ENCODE assay signal across 9 cellular contexts in the genomic region with DNA sequence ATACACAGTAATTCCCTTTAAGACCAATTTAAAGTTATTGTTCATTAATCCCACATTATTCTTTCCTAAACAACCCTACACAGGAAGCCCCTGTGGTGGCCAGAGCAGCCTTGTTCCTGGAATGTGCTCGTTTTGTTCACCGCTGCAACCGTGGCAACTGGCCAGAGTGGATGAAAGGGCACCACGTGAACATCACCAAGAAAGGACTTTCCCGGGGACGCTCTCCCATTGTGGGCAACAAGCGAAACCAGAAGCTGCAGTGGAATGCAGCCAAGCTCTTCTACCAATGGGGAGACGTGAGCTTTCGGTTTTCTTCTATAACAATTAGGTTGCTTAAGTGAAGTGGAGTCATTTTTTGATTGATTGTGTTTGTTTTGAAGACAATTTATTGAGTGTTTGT.
DNase-seq lines count a peak whose midpoint lies in the region.
"Had no signal": no experiment of that assay in that cellular context is flagged by ENCODE, and none has a peak within 500 bp of the region (broad histone marks: within the 10 kb centered on the region; RNA-seq: fewer than 3 reads in every experiment).

No MANE protein-coding gene starts in this region.

- H3K9me3 Mint-ChIP-seq in activated T-helper 2 cell treated with anti-CD3 and anti-CD28 coated beads, Interferon-gamma antibody, Interleukin-2, Interleukin-4, amounts not matched to agents 10 μg/mL and 5 μg/mL and 100 μg/mL, durations not matched to agents 14 hours and 24 hours and 36 hours, result no peaks in the 10 kb centered on the region

- no peaks in the 10 kb centered on the region for H3K4me1 Mint-ChIP-seq in activated T-helper 2 cell treated with anti-CD3 and anti-CD28 coated beads, Interferon-gamma antibody, Interleukin-2, Interleukin-4, amounts not matched to agents 10 μg/mL and 5 μg/mL and 100 μg/mL, durations not matched to agents 14 hours and 24 hours and 36 hours (ENCODE audit: low read depth)

- H3K27ac Mint-ChIP-seq in activated T-helper 2 cell treated with anti-CD3 and anti-CD28 coated beads, Interferon-gamma antibody, Interleukin-2, Interleukin-4, amounts not matched to agents 10 μg/mL and 5 μg/mL and 100 μg/mL, durations not matched to agents 14 hours and 24 hours and 36 hours, result no peak overlapping the region

- H3K4me3 Mint-ChIP-seq in activated T-helper 2 cell treated with anti-CD3 and anti-CD28 coated beads, Interferon-gamma antibody, Interleukin-2, Interleukin-4, amounts not matched to agents 10 μg/mL and 5 μg/mL and 100 μg/mL, durations not matched to agents 14 hours and 24 hours and 36 hours (ENCODE audit: low read depth), result no peak overlapping the region

- intact Hi-C loops in activated T-helper 2 cell treated with anti-CD3 and anti-CD28 coated beads, Interferon-gamma antibody, Interleukin-2, Interleukin-4, amounts not matched to agents 10 μg/mL and 5 μg/mL and 100 μg/mL, durations not matched to agents 14 hours and 24 hours and 36 hours (cut with micrococcal nuclease), result no loop called here

- DNase-seq in COLO829 (ENCODE audit: low spot score) (peak; percentile 89), NCI-H2029 treated with DMSO at 0.1 percent for 48 hours (lab: John Stamatoyannopoulos, UW) (peak; percentile 94), cerebellar cortex (ENCODE audit: low spot score) (peak; percentile 5), kidney tubule cell (ENCODE audit: low spot score) (peak; percentile 70), DMS79 treated with DMSO at 0.1 percent for 48 hours (lab: John Stamatoyannopoulos, UW) (no peak), NCI-H345 treated with DMSO at 0.1 percent for 48 hours (lab: John Stamatoyannopoulos, UW; ENCODE audit: unreplicated experiment) (no peak)
- no peak for DNase-seq in effector CD4-positive, alpha-beta T cell
- DNase-seq in activated T-helper 2 cell treated with anti-CD3 and anti-CD28 coated beads, Interferon-gamma antibody, Interleukin-2, Interleukin-4, amounts not matched to agents 10 μg/mL and 5 μg/mL and 100 μg/mL, durations not matched to agents 14 hours and 24 hours and 36 hours (ENCODE audit: low spot score), result no peak
- DNase-seq: KBM-7 had no signal

- no peaks in the 10 kb centered on the region for H3K36me3 Mint-ChIP-seq in activated T-helper 2 cell treated with anti-CD3 and anti-CD28 coated beads, Interferon-gamma antibody, Interleukin-2, Interleukin-4, amounts not matched to agents 10 μg/mL and 5 μg/mL and 100 μg/mL, durations not matched to agents 14 hours and 24 hours and 36 hours (ENCODE audit: low read depth)

- no peaks in the 10 kb centered on the region for H3K27me3 Mint-ChIP-seq in activated T-helper 2 cell treated with anti-CD3 and anti-CD28 coated beads, Interferon-gamma antibody, Interleukin-2, Interleukin-4, amounts not matched to agents 10 μg/mL and 5 μg/mL and 100 μg/mL, durations not matched to agents 14 hours and 24 hours and 36 hours (ENCODE audit: low read depth)

Comparison
In these comparisons a context has a peak if more than half of its experiments do, and no peak if none do; other contexts are left out.
1. DNase-seq: peak in COLO829 (single experiment), NCI-H2029 treated with DMSO at 0.1 percent for 48 hours (single experiment), cerebellar cortex (single experiment) and kidney tubule cell (single experiment); none in DMS79 treated with DMSO at 0.1 percent for 48 hours (single experiment), effector CD4-positive, alpha-beta T cell (single experiment), NCI-H345 treated with DMSO at 0.1 percent for 48 hours (single experiment) and activated T-helper 2 cell treated with anti-CD3 and anti-CD28 coated beads, Interferon-gamma antibody, Interleukin-2, Interleukin-4, amounts not matched to agents 10 μg/mL and 5 μg/mL and 100 μg/mL, durations not matched to agents 14 hours and 24 hours and 36 hours (single experiment).